26 cellular contexts compared by ENCODE assay signal in genomic region chrX:79133897-79134296, GRCh38. TPM values are rescaled to one million over a fixed set of nuclear protein-coding genes. Genes with fewer than 3 reads are reported as not detected.
DNase-seq lines count a peak whose midpoint lies in the region; ATAC-seq and FAIRE-seq lines count a peak whose summit lies in the region.
"Had no signal": no experiment of that assay in that cellular context is flagged by ENCODE, and none has a peak within 500 bp of the region (broad histone marks: within the 10 kb centered on the region; RNA-seq: fewer than 3 reads in every experiment).

No MANE protein-coding gene starts in this region.

- POLR2A ChIA-PET in activated CD4-positive, alpha-beta T cell treated with anti-CD3 and anti-CD28 coated beads, Interleukin-2, amount 10 ng/mL, durations not matched to agents 7 days and 5 days (lab: Charles Lee) = no interaction called here

- CTCF ChIA-PET in activated CD4-positive, alpha-beta T cell treated with anti-CD3 and anti-CD28 coated beads, Interleukin-2, amount 10 ng/mL, durations not matched to agents 7 days and 5 days (lab: Charles Lee) = interaction anchor here (1.4 to 2.6 kb wide), 4 partner anchors 10 to 25 kb away, joined by 3 to 9 read pairs (median 4); partner anchors contain the start of gene GPR174

- no peaks in the 10 kb centered on the region for H3K27me3 Mint-ChIP-seq in activated CD4-positive, alpha-beta T cell treated with anti-CD3 and anti-CD28 coated beads, Interleukin-2, amount 10 ng/mL, durations not matched to agents 7 days and 5 days
- H3K27me3 Mint-ChIP-seq in activated T-helper 1 cell treated with anti-CD3 and anti-CD28 coated beads, Interleukin-12 subunit alpha, Interleukin-12 subunit beta, Interleukin-2, Interleukin-4 antibody, amounts not matched to agents 30 ng/mL and 10 ng/mL and 1 ng/mL, durations not matched to agents 14 hours and 24 hours and 36 hours (ENCODE audit: insufficient read depth) = no peaks in the 10 kb centered on the region
- no peaks in the 10 kb centered on the region for H3K27me3 Mint-ChIP-seq in naive B cell
- H3K27me3 Mint-ChIP-seq: progenitor cell of endocrine pancreas had no signal

- no peak overlapping the region for H3K4me3 Mint-ChIP-seq in activated CD4-positive, alpha-beta T cell treated with anti-CD3 and anti-CD28 coated beads, Interleukin-2, amount 10 ng/mL, durations not matched to agents 7 days and 5 days
- no peak overlapping the region for H3K4me3 Mint-ChIP-seq in activated T-helper 1 cell treated with anti-CD3 and anti-CD28 coated beads, Interleukin-12 subunit alpha, Interleukin-12 subunit beta, Interleukin-2, Interleukin-4 antibody, amounts not matched to agents 30 ng/mL and 10 ng/mL and 1 ng/mL, durations not matched to agents 14 hours and 24 hours and 36 hours
- peak overlapping the region in 7 of 8 donors; percentile 12 to 64 (median 20) for H3K4me3 Mint-ChIP-seq in naive B cell
- H3K4me3 Mint-ChIP-seq: activated T-cell treated with anti-CD3 and anti-CD28 coated beads, Interleukin-2, amount 50 U/mL, for 4 hours; nephron had no signal

- peaks cover 20% of the 10 kb centered on the region for H3K4me1 Mint-ChIP-seq in activated CD4-positive, alpha-beta T cell treated with anti-CD3 and anti-CD28 coated beads, Interleukin-2, amount 10 ng/mL, durations not matched to agents 7 days and 5 days
- H3K4me1 Mint-ChIP-seq in activated T-helper 1 cell treated with anti-CD3 and anti-CD28 coated beads, Interleukin-12 subunit alpha, Interleukin-12 subunit beta, Interleukin-2, Interleukin-4 antibody, amounts not matched to agents 30 ng/mL and 10 ng/mL and 1 ng/mL, durations not matched to agents 14 hours and 24 hours and 36 hours (ENCODE audit: low read depth) = peaks cover 20% of the 10 kb centered on the region
- peaks cover 18 to 28% (median 19%) of the 10 kb centered on the region in 3 donors for H3K4me1 Mint-ChIP-seq in naive B cell
- H3K4me1 Mint-ChIP-seq: nephron had no signal

- ATAC-seq in naive B cell (ENCODE audit: low read depth in 2 of 2) = peak; percentile 83 to 84
- ATAC-seq: PC-3 had no signal

- intact Hi-C loops in activated T-helper 1 cell treated with anti-CD3 and anti-CD28 coated beads, Interleukin-12 subunit alpha, Interleukin-12 subunit beta, Interleukin-2, Interleukin-4 antibody, amounts not matched to agents 30 ng/mL and 10 ng/mL and 1 ng/mL, durations not matched to agents 14 hours and 24 hours and 36 hours (cut with micrococcal nuclease) = no loop called here

- peak overlapping the region; percentile 36 for H3K27ac Mint-ChIP-seq in activated CD4-positive, alpha-beta T cell treated with anti-CD3 and anti-CD28 coated beads, Interleukin-2, amount 10 ng/mL, durations not matched to agents 7 days and 5 days
- peak overlapping the region; percentile 21 for H3K27ac Mint-ChIP-seq in activated T-helper 1 cell treated with anti-CD3 and anti-CD28 coated beads, Interleukin-12 subunit alpha, Interleukin-12 subunit beta, Interleukin-2, Interleukin-4 antibody, amounts not matched to agents 30 ng/mL and 10 ng/mL and 1 ng/mL, durations not matched to agents 14 hours and 24 hours and 36 hours
- H3K27ac Mint-ChIP-seq in naive B cell = peak overlapping the region; percentile 51 to 91 (median 76)
- H3K27ac Mint-ChIP-seq: nephron, progenitor cell of endocrine pancreas had no signal

- peaks cover 2% of the 10 kb centered on the region for H3K9me3 Mint-ChIP-seq in activated CD4-positive, alpha-beta T cell treated with anti-CD3 and anti-CD28 coated beads, Interleukin-2, amount 10 ng/mL, durations not matched to agents 7 days and 5 days
- no peaks in the 10 kb centered on the region for H3K9me3 Mint-ChIP-seq in activated T-helper 1 cell treated with anti-CD3 and anti-CD28 coated beads, Interleukin-12 subunit alpha, Interleukin-12 subunit beta, Interleukin-2, Interleukin-4 antibody, amounts not matched to agents 30 ng/mL and 10 ng/mL and 1 ng/mL, durations not matched to agents 14 hours and 24 hours and 36 hours
- peaks cover 0 to 9% (median 4%) of the 10 kb centered on the region in 7 donors for H3K9me3 Mint-ChIP-seq in naive B cell
- H3K9me3 Mint-ChIP-seq: activated T-cell treated with anti-CD3 and anti-CD28 coated beads, Interleukin-2, amount 50 U/mL, for 4 hours had no signal

- FAIRE-seq in GM19239 (lab: Jason Lieb, UNC) = peak; percentile 79
- FAIRE-seq: A204.1, frontal cortex had no signal

- DNase-seq in activated CD4-positive, alpha-beta T cell treated with anti-CD3 and anti-CD28 coated beads, Interleukin-2, amount 10 ng/mL, durations not matched to agents 7 days and 5 days = no peak
- DNase-seq in activated CD4-positive, alpha-beta T cell treated with anti-CD3 and anti-CD28 coated beads for 48 hours = no peak
- DNase-seq in GM19239 (ENCODE audit: insufficient read length, low spot score) (no peak), naive B cell (peak; percentile 61), COLO829 (ENCODE audit: low spot score) (no peak), RPMI8226 (no peak)
- DNase-seq in activated T-helper 1 cell treated with anti-CD3 and anti-CD28 coated beads, Interleukin-12 subunit alpha, Interleukin-12 subunit beta, Interleukin-2, Interleukin-4 antibody, amounts not matched to agents 30 ng/mL and 10 ng/mL and 1 ng/mL, durations not matched to agents 14 hours and 24 hours and 36 hours (ENCODE audit: low spot score) = no peak
- no peak for DNase-seq in stimulated activated CD4-positive, alpha-beta T cell treated with anti-CD3 and anti-CD28 coated beads, Interleukin-12 subunit alpha, Interleukin-12 subunit beta, amount 100 ng/mL, for 4 hours
- DNase-seq: activated CD4-positive, alpha-beta T cell treated with anti-CD3 and anti-CD28 coated beads for 1 hour; activated T-cell treated with anti-CD3 and anti-CD28 coated beads, Interleukin-2, amount 50 U/mL, for 4 hours; C1 segment of cervical spinal cord; DMS53; kidney; mammary epithelial cell; MG63; NCI-H146; NCI-H69; PC-3; stimulated activated CD4-positive, alpha-beta T cell treated with anti-CD3 and anti-CD28 coated beads, Interleukin-4, amount 100 ng/mL, for 1 hour had no signal

- H3K36me3 Mint-ChIP-seq in activated CD4-positive, alpha-beta T cell treated with anti-CD3 and anti-CD28 coated beads, Interleukin-2, amount 10 ng/mL, durations not matched to agents 7 days and 5 days (ENCODE audit: low read depth) = no peaks in the 10 kb centered on the region
- H3K36me3 Mint-ChIP-seq in activated T-helper 1 cell treated with anti-CD3 and anti-CD28 coated beads, Interleukin-12 subunit alpha, Interleukin-12 subunit beta, Interleukin-2, Interleukin-4 antibody, amounts not matched to agents 30 ng/mL and 10 ng/mL and 1 ng/mL, durations not matched to agents 14 hours and 24 hours and 36 hours (ENCODE audit: low read depth) = peaks cover 4% of the 10 kb centered on the region
- H3K36me3 Mint-ChIP-seq in naive B cell = no peaks in the 10 kb centered on the region

RNA-seq across cellular contexts. Expression of gene GPR174, which starts 10.6 kb away (rescaled TPM):
- total RNA-seq in activated CD4-positive, alpha-beta T cell treated with anti-CD3 and anti-CD28 coated beads, Interleukin-2, amount 10 ng/mL, durations not matched to agents 7 days and 5 days = 10 to 100 TPM; 14.9 to 16.7 TPM
- 16.1 and 18.3 TPM in 2 replicates for total RNA-seq in activated T-helper 1 cell treated with anti-CD3 and anti-CD28 coated beads, Interleukin-12 subunit alpha, Interleukin-12 subunit beta, Interleukin-2, Interleukin-4 antibody, amounts not matched to agents 30 ng/mL and 10 ng/mL and 1 ng/mL, durations not matched to agents 14 hours and 24 hours and 36 hours
- polyA plus RNA-seq in naive B cell (ENCODE audit: low read depth in 6 of 6) = 10 to 100 TPM in 1 of 6 donors, 1 to 10 TPM in 5; 4.6 to 11.7 (median 7.4) TPM
- total RNA-seq: cardiac muscle cell, dermis microvascular lymphatic vessel endothelial cell, epithelial cell of proximal tubule, frontal cortex, mammary epithelial cell, PC-3, progenitor cell of endocrine pancreas had no signal
- polyA plus RNA-seq: cardiac muscle cell, mammary epithelial cell had no signal

Comparison
In these comparisons a context has a peak if more than half of its experiments do, and no peak if none do; other contexts are left out.
1. H3K27ac Mint-ChIP-seq: peak in every context shown above with its lines; median percentile 76 in naive B cell; 36 in activated CD4-positive, alpha-beta T cell treated with anti-CD3 and anti-CD28 coated beads, Interleukin-2, amount 10 ng/mL, durations not matched to agents 7 days and 5 days; 21 in activated T-helper 1 cell treated with anti-CD3 and anti-CD28 coated beads, Interleukin-12 subunit alpha, Interleukin-12 subunit beta, Interleukin-2, Interleukin-4 antibody, amounts not matched to agents 30 ng/mL and 10 ng/mL and 1 ng/mL, durations not matched to agents 14 hours and 24 hours and 36 hours.
2. H3K4me3 Mint-ChIP-seq: peak in naive B cell (7 of 8); none in activated CD4-positive, alpha-beta T cell treated with anti-CD3 and anti-CD28 coated beads, Interleukin-2, amount 10 ng/mL, durations not matched to agents 7 days and 5 days (single experiment) and activated T-helper 1 cell treated with anti-CD3 and anti-CD28 coated beads, Interleukin-12 subunit alpha, Interleukin-12 subunit beta, Interleukin-2, Interleukin-4 antibody, amounts not matched to agents 30 ng/mL and 10 ng/mL and 1 ng/mL, durations not matched to agents 14 hours and 24 hours and 36 hours (single experiment).